19 cellular contexts compared by ENCODE assay signal in the genomic region with DNA sequence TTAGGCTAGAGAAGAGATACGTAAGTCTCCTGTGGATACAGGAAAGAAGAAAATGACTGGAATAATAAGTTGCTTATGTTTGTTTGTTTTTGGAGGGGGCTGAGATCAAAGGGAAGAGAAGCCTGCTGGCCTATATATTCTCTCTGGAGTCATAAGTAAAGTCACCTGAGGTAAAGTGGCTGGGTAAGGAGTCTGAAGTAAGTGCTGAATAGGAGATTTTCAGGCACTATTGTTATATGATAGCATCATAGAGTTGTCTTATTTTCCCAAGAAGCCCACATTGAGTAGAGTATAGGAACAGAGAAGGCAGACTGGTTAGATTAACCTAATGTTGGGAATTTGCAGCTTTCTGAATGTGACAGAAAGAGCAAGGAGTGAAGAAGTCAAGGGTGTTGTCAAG. TPM values are rescaled to one million over a fixed set of nuclear protein-coding genes. Genes with fewer than 3 reads are reported as not detected.
DNase-seq lines count a peak whose midpoint lies in the region; ATAC-seq and TF ChIP-seq lines count a peak whose summit lies in the region.
"Had no signal": no experiment of that assay in that cellular context is flagged by ENCODE, and none has a peak within 500 bp of the region (broad histone marks: within the 10 kb centered on the region; RNA-seq: fewer than 3 reads in every experiment).

No MANE protein-coding gene starts in this region.

- H3K27ac ChIP-seq in colonic mucosa: no peak overlapping the region
- H3K27ac ChIP-seq: 22Rv1, C4-2B, PC-9, SJSA1 had no signal

- H3K27me3 ChIP-seq in colonic mucosa: no peaks in the 10 kb centered on the region
- H3K27me3 ChIP-seq: SJSA1 had no signal

- no peaks in the 10 kb centered on the region for H3K36me3 ChIP-seq in colonic mucosa
- H3K36me3 ChIP-seq: SJSA1 had no signal

- TF ChIP-seq CTCF in GM10266 (IDR thresholded peaks at IDR 0.05; ENCODE audit: control insufficient read depth, insufficient read depth, low read depth, missing control alignments): no peak
- no peak for TF ChIP-seq CTCF in colonic mucosa (IDR thresholded peaks at IDR 0.05)

- DNase-seq in NCI-H510A treated with DMSO at 0.1 percent for 48 hours (lab: John Stamatoyannopoulos, UW) (peak; percentile 1), NCI-H510A (lab: John Stamatoyannopoulos, UW) (no peak), NCI-H82 treated with DMSO at 0.1 percent for 48 hours (lab: John Stamatoyannopoulos, UW; ENCODE audit: unreplicated experiment) (peak; percentile 61), GM10266 (ENCODE audit: extremely low spot score) (no peak), colonic mucosa (no peak)
- no peak for DNase-seq in central memory CD8-positive, alpha-beta T cell (ENCODE audit: low spot score in 2 of 2)
- DNase-seq in stimulated activated effector memory CD8-positive, alpha-beta T cell treated with anti-CD3 and anti-CD28 coated beads, Interleukin-12 subunit alpha, Interleukin-12 subunit beta, amount 100 ng/mL, for 72 hours (ENCODE audit: low spot score in 2 of 2): no peak
- DNase-seq: AML-193, DMS79, Karpas-422, NCI-H1436, NCI-H2029, NCI-H774, PC-9, T-helper 2 cell had no signal

- H3K27me3 Mint-ChIP-seq in central memory CD8-positive, alpha-beta T cell: no peaks in the 10 kb centered on the region

- H3K4me1 Mint-ChIP-seq in central memory CD8-positive, alpha-beta T cell: peaks cover 33% of the 10 kb centered on the region
- peaks cover 50% of the 10 kb centered on the region for H3K4me1 Mint-ChIP-seq in stimulated activated effector memory CD8-positive, alpha-beta T cell treated with anti-CD3 and anti-CD28 coated beads, Interleukin-12 subunit alpha, Interleukin-12 subunit beta, amount 100 ng/mL, for 72 hours

- no peaks in the 10 kb centered on the region for H3K4me1 ChIP-seq in colonic mucosa

- H3K27ac Mint-ChIP-seq in central memory CD8-positive, alpha-beta T cell (ENCODE audit: low read depth): peak overlapping the region; percentile 0
- no peak overlapping the region for H3K27ac Mint-ChIP-seq in stimulated activated effector memory CD8-positive, alpha-beta T cell treated with anti-CD3 and anti-CD28 coated beads, Interleukin-12 subunit alpha, Interleukin-12 subunit beta, amount 100 ng/mL, for 72 hours

- no peak overlapping the region for H3K9ac ChIP-seq in colonic mucosa (ENCODE audit: low read depth in 2 of 2, low read length in 2 of 2)

- no peak for ATAC-seq in central memory CD8-positive, alpha-beta T cell (replicated peaks; ENCODE audit: extremely low read depth, poor library complexity, severe bottlenecking)
- no peak for ATAC-seq in stimulated activated effector memory CD8-positive, alpha-beta T cell treated with anti-CD3 and anti-CD28 coated beads, Interleukin-12 subunit alpha, Interleukin-12 subunit beta, amount 100 ng/mL, for 72 hours
- no peak for ATAC-seq in GM19351 (IDR thresholded peaks at IDR 0.05; ENCODE audit: unreplicated experiment)

- intact Hi-C loops in colonic mucosa (cut with DNase I): no loop called here

- no peak overlapping the region for H3K4me3 Mint-ChIP-seq in central memory CD8-positive, alpha-beta T cell
- H3K4me3 Mint-ChIP-seq in stimulated activated effector memory CD8-positive, alpha-beta T cell treated with anti-CD3 and anti-CD28 coated beads, Interleukin-12 subunit alpha, Interleukin-12 subunit beta, amount 100 ng/mL, for 72 hours: no peak overlapping the region

- H3K36me3 Mint-ChIP-seq in central memory CD8-positive, alpha-beta T cell (ENCODE audit: insufficient read depth): peaks cover 3% of the 10 kb centered on the region
- H3K36me3 Mint-ChIP-seq in stimulated activated effector memory CD8-positive, alpha-beta T cell treated with anti-CD3 and anti-CD28 coated beads, Interleukin-12 subunit alpha, Interleukin-12 subunit beta, amount 100 ng/mL, for 72 hours: no peaks in the 10 kb centered on the region

- no peaks in the 10 kb centered on the region for H3K9me3 Mint-ChIP-seq in central memory CD8-positive, alpha-beta T cell
- no peaks in the 10 kb centered on the region for H3K9me3 Mint-ChIP-seq in stimulated activated effector memory CD8-positive, alpha-beta T cell treated with anti-CD3 and anti-CD28 coated beads, Interleukin-12 subunit alpha, Interleukin-12 subunit beta, amount 100 ng/mL, for 72 hours

- H3K9me3 ChIP-seq in colonic mucosa: no peaks in the 10 kb centered on the region
- H3K9me3 ChIP-seq: SJSA1 had no signal

- H3K4me3 ChIP-seq in colonic mucosa: no peak overlapping the region
- H3K4me3 ChIP-seq: PC-9, SJSA1 had no signal

RNA-seq across cellular contexts. Expression of a gene that starts 10.7 kb away (rescaled TPM):
- 10 to 100 TPM; 35.6 to 58.2 TPM for total RNA-seq in colonic mucosa

Comparison
In these comparisons a context has a peak if more than half of its experiments do, and no peak if none do; other contexts are left out.
1. DNase-seq: peak in NCI-H510A treated with DMSO at 0.1 percent for 48 hours (single experiment) and NCI-H82 treated with DMSO at 0.1 percent for 48 hours (single experiment); none in NCI-H510A (single experiment), central memory CD8-positive, alpha-beta T cell (0 of 2), GM10266 (single experiment), colonic mucosa (single experiment) and stimulated activated effector memory CD8-positive, alpha-beta T cell treated with anti-CD3 and anti-CD28 coated beads, Interleukin-12 subunit alpha, Interleukin-12 subunit beta, amount 100 ng/mL, for 72 hours (0 of 2).